Comparison of ENCODE assay signal across 11 cellular contexts in the genomic region with DNA sequence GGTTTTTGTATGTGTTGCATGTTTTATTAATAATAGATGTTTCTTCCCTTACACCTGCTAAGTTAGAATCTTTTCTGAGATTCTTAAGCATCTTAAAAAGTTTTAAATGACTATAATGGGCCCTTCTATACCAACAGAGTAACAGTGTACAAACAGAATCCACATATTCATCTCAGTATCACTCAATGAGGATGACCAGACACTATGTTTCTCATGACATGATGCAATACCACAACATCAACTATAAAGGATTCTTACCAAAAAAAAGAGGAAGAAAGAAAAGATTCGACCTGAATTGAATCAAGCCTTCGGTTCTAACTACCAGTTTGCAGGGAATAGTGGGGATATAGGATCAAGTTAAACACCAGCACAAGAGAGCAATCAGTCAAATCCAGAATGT. TPM values are rescaled to one million over a fixed set of nuclear protein-coding genes. Genes with fewer than 3 reads are reported as not detected.
DNase-seq lines count a peak whose midpoint lies in the region; TF ChIP-seq lines count a peak whose summit lies in the region.
"Had no signal": no experiment of that assay in that cellular context is flagged by ENCODE, and none has a peak within 500 bp of the region (broad histone marks: within the 10 kb centered on the region; RNA-seq: fewer than 3 reads in every experiment).

No MANE protein-coding gene starts in this region.

- no peaks in the 10 kb centered on the region for H3K9me3 ChIP-seq in Karpas-422 (ENCODE audit: low read length)
- no peaks in the 10 kb centered on the region for H3K9me3 ChIP-seq in WERI-Rb-1 (ENCODE audit: severe bottlenecking)
- H3K9me3 ChIP-seq in right atrium auricular region: no peaks in the 10 kb centered on the region

- peaks cover 97% of the 10 kb centered on the region for H3K79me2 ChIP-seq in Karpas-422 (ENCODE audit: low read length)

- no peak overlapping the region for H3K4me2 ChIP-seq in Karpas-422 (ENCODE audit: low read depth, low read length, poor library complexity, severe bottlenecking)

- H2AFZ ChIP-seq in Karpas-422 (ENCODE audit: low read length): no peak overlapping the region

- peaks cover 11% of the 10 kb centered on the region for H3K4me1 ChIP-seq in Karpas-422 (ENCODE audit: low read length)
- peaks cover 0 to 12% of the 10 kb centered on the region in 2 donors for H3K4me1 ChIP-seq in right atrium auricular region

- no peak for TF ChIP-seq CTCF in AG09309 (IDR thresholded peaks at IDR 0.05; ENCODE audit: control insufficient read depth, insufficient read depth, low read depth, low read length, missing control alignments)
- no peak for TF ChIP-seq CTCF in GM20000 (IDR thresholded peaks at IDR 0.05; ENCODE audit: extremely low read depth, missing control alignments)
- TF ChIP-seq CTCF in WERI-Rb-1 (IDR thresholded peaks at IDR 0.05; ENCODE audit: low read depth, low read length): no peak
- TF ChIP-seq CTCF in right atrium auricular region (IDR thresholded peaks at IDR 0.05): no peak

- H3K36me3 ChIP-seq in Karpas-422 (ENCODE audit: insufficient read depth, low read length) (peaks cover 26% of the 10 kb centered on the region), WERI-Rb-1 (no peaks in the 10 kb centered on the region), right atrium auricular region (no peaks in the 10 kb centered on the region)

- no peak overlapping the region for H3K9ac ChIP-seq in Karpas-422 (ENCODE audit: low read length)

- H3K27me3 ChIP-seq in Karpas-422 (ENCODE audit: low read length): no peaks in the 10 kb centered on the region
- H3K27me3 ChIP-seq in WERI-Rb-1 (ENCODE audit: insufficient read depth, low read depth, severe bottlenecking): no peaks in the 10 kb centered on the region
- H3K27me3 ChIP-seq in right atrium auricular region: no peaks in the 10 kb centered on the region

- DNase-seq in AG09309 (ENCODE audit: low read depth) (peak; percentile 13), GM20000 (ENCODE audit: low spot score) (peak; percentile 30), Karpas-422 (no peak), erythroblast (lab: John Stamatoyannopoulos, UW) (peak; percentile 27 to 67), WERI-Rb-1 (no peak), retina (no peak), NCI-H345 treated with DMSO at 0.1 percent for 48 hours (lab: John Stamatoyannopoulos, UW; ENCODE audit: unreplicated experiment) (no peak), right atrium auricular region (ENCODE audit: low spot score) (no peak)
- DNase-seq: amygdala; DND-41; stimulated activated naive CD4-positive, alpha-beta T cell treated with Interleukin-2 at 50 U/mL for 16 hours had no signal

- TF ChIP-seq POLR2A in erythroblast (IDR thresholded peaks at IDR 0.05; ENCODE audit: low read length): no peak

- H3K27ac ChIP-seq in Karpas-422 (ENCODE audit: low read length) (peak overlapping the region; percentile 53; the same call in 1 of the 2 replicates), WERI-Rb-1 (no peak overlapping the region), right atrium auricular region (no peak overlapping the region)

- H3K4me3 ChIP-seq in AG09309 (ENCODE audit: control insufficient read depth, low read depth, low read length): no peak overlapping the region
- no peak overlapping the region for H3K4me3 ChIP-seq in Karpas-422 (ENCODE audit: low read length)
- H3K4me3 ChIP-seq in WERI-Rb-1 (ENCODE audit: low read depth, low read length): no peak overlapping the region
- no peak overlapping the region for H3K4me3 ChIP-seq in right atrium auricular region

- H4K20me1 ChIP-seq in Karpas-422 (ENCODE audit: insufficient read depth, low read depth, low read length): no peaks in the 10 kb centered on the region

- H3K9me2 ChIP-seq in Karpas-422 (replicated peaks; ENCODE audit: insufficient read depth, low read length): no peaks in the 10 kb centered on the region

RNA-seq across cellular contexts. Expression of a gene that starts 56.5 kb away (rescaled TPM):
- total RNA-seq in Karpas-422 (2014; rRNA removed; shearing (Covaris generic); ENCODE audit: low replicate concordance): 61.0 and 86.2 TPM in 2 replicates
- 10 to 100 TPM; 18.7 to 27.6 TPM for total RNA-seq in right atrium auricular region

RNA-seq across cellular contexts. Expression of a gene that starts 56.9 kb away (rescaled TPM):
- not detected in 2 replicates for total RNA-seq in Karpas-422 (2014; rRNA removed; shearing (Covaris generic); ENCODE audit: low replicate concordance)
- not detected for total RNA-seq in right atrium auricular region

Comparison
In these comparisons a context has a peak if more than half of its experiments do, and no peak if none do; other contexts are left out.
1. DNase-seq: peak in AG09309 (single experiment), GM20000 (single experiment) and erythroblast (2 of 2); none in Karpas-422 (single experiment), WERI-Rb-1 (single experiment), retina (single experiment), NCI-H345 treated with DMSO at 0.1 percent for 48 hours (single experiment) and right atrium auricular region (single experiment).